In genomic region chr6:137869781-137870180, GRCh38 we compare ENCODE assay signal across 12 cellular contexts. TPM values are rescaled to one million over a fixed set of nuclear protein-coding genes. Genes with fewer than 3 reads are reported as not detected.
DNase-seq lines count a peak whose midpoint lies in the region; ATAC-seq, FAIRE-seq and TF ChIP-seq lines count a peak whose summit lies in the region.
"Had no signal": no experiment of that assay in that cellular context is flagged by ENCODE, and none has a peak within 500 bp of the region (broad histone marks: within the 10 kb centered on the region; RNA-seq: fewer than 3 reads in every experiment).

No MANE protein-coding gene starts in this region.

- TF ChIP-seq POLR2A in K562 (conservative IDR thresholded peaks at IDR 0.05) (no peak), uterus (IDR thresholded peaks at IDR 0.05) (no peak)

- 94% methylated on average over 1 of the region's 1 CpG for WGBS in right cardiac atrium
- WGBS in K562 (ENCODE audit: insufficient coverage, low coverage, missing lambda C conversion rate): 96% methylated on average over 1 of the region's 1 CpG

- no peak overlapping the region; the same call in 1 of the 2 replicates for H3K4me2 ChIP-seq in K562 (ENCODE audit: insufficient read depth, low read length)

- H3K4me1 ChIP-seq in right cardiac atrium (ENCODE audit: control insufficient read depth, insufficient read depth, low read length): peaks cover 7% of the 10 kb centered on the region
- peaks cover 26 to 55% of the 10 kb centered on the region in 2 experiments for H3K4me1 ChIP-seq in K562 (replicated peaks in 1 of 2; ENCODE audit: control insufficient read depth in 2 of 2, insufficient read depth in 2 of 2, low read length in 2 of 2)
- H3K4me1 ChIP-seq in uterus: peaks cover 7 to 8% of the 10 kb centered on the region in 2 donors

- CTCF ChIA-PET in K562 (lab: Yijun Ruan, JAX; ENCODE audit: low intra/inter-chr PET ratio): interaction anchor here (1.2 kb wide), 1 partner anchor 162 kb away, joined by 3 read pairs; no protein-coding TSS in a partner anchor

- no peak overlapping the region for H3K27ac Mint-ChIP-seq in mesothelial cell of epicardium

- TF ChIP-seq CTCF in K562 (IDR thresholded peaks at IDR 0.05 in 2 of 3, conservative IDR thresholded peaks at IDR 0.05 in 1 of 3; ENCODE audit: insufficient read depth in 2 of 3, low read depth in 1 of 3, low read length in 3 of 3): no peak
- TF ChIP-seq CTCF in mesothelial cell of epicardium (IDR thresholded peaks at IDR 0.05; ENCODE audit: unreplicated experiment): no peak
- no peak for TF ChIP-seq CTCF in uterus (IDR thresholded peaks at IDR 0.05)

- TF ChIP-seq RAD21 in K562 (CRISPR knock-in tag; conservative IDR thresholded peaks at IDR 0.05 in 1 of 2, IDR thresholded peaks at IDR 0.05 in 1 of 2): no peak

- H3K9me3 ChIP-seq in right cardiac atrium (ENCODE audit: control insufficient read depth, low read length) (no peaks in the 10 kb centered on the region), K562 (replicated peaks; ENCODE audit: control insufficient read depth, insufficient read depth, low read depth, low read length) (no peaks in the 10 kb centered on the region), uterus (no peaks in the 10 kb centered on the region)

- H3K4me3 ChIP-seq in right cardiac atrium (ENCODE audit: low read length): peak overlapping the region; percentile 16
- H3K4me3 ChIP-seq in K562: no peak overlapping the region
- peak overlapping the region in 1 of 2 donors; percentile 84 for H3K4me3 ChIP-seq in uterus

- peaks cover 31% of the 10 kb centered on the region for H3K79me2 ChIP-seq in K562 (ENCODE audit: control insufficient read depth, insufficient read depth, low read length)

- ATAC-seq in right cardiac atrium (no peak), left cardiac atrium (no peak), K562 (no peak)

- H2AFZ ChIP-seq in K562 (ENCODE audit: low read depth, low read length): no peak overlapping the region

- in situ Hi-C loops in K562 (cut with MboI): loop anchor here (5.0 kb wide), 3 partner anchors 72 to 162 kb away; no protein-coding TSS in a partner anchor

- peaks cover 36% of the 10 kb centered on the region; the same call in 2 of the 3 replicates for H3K36me3 ChIP-seq in K562 (ENCODE audit: control insufficient read depth, insufficient read depth, low read length)
- H3K36me3 ChIP-seq in uterus: no peaks in the 10 kb centered on the region

- no peak overlapping the region for H3K27ac ChIP-seq in right cardiac atrium (ENCODE audit: low read length)
- no peak overlapping the region for H3K27ac ChIP-seq in K562 (ENCODE audit: extremely low read depth, low read depth, low read length)
- peak overlapping the region; percentile 51 to 52 for H3K27ac ChIP-seq in uterus

- no peak for TF ChIP-seq EP300 in K562 (IDR thresholded peaks at IDR 0.05; ENCODE audit: low read length)

- H3K27me3 ChIP-seq in right cardiac atrium (ENCODE audit: control insufficient read depth, insufficient read depth) (no peaks in the 10 kb centered on the region), K562 (ENCODE audit: control insufficient read depth in 2 of 2, insufficient read depth in 2 of 2, low read length in 2 of 2) (no peaks in the 10 kb centered on the region), uterus (no peaks in the 10 kb centered on the region)

- H3K9ac ChIP-seq in K562 (ENCODE audit: insufficient read depth in 1 of 2, low read depth in 2 of 2, low read length in 2 of 2): no peak overlapping the region

- BruUV-seq in K562 (replicated peaks; lab: Mats Ljungman, UMichigan): no TSS peak

- no peak for FAIRE-seq in K562 (lab: Jason Lieb, UNC)

- intact Hi-C loops in right cardiac atrium (cut with DNase I): loop anchor here in 3 of 4 donors (5.0 to 10.0 kb wide), 3 partner anchors 75 to 162 kb away; no protein-coding TSS in a partner anchor
- intact Hi-C loops in left cardiac atrium (cut with DNase I): loop anchor here (5.0 to 10.0 kb wide), 3 partner anchors 75 to 162 kb away; no protein-coding TSS in a partner anchor
- intact Hi-C loops in K562 (cut with micrococcal nuclease): loop anchor here (2.0 to 5.0 kb wide), 2 partner anchors 135 to 238 kb away; partner anchors contain the start of gene PERP
- intact Hi-C loops in uterus (cut with DNase I; ENCODE audit: low total_unique reads): loop anchor here (10.0 kb wide), 2 partner anchors 65 to 165 kb away; no protein-coding TSS in a partner anchor

- DNase-seq in right cardiac atrium: no peak
- no peak for DNase-seq in left cardiac atrium
- DNase-seq in K562 (ENCODE audit: extremely low read depth in 1 of 4, low spot score in 3 of 4): no peak
- no peak for DNase-seq in mesothelial cell of epicardium (ENCODE audit: low spot score in 2 of 2, unreplicated experiment in 2 of 2)
- DNase-seq in uterus: no peak
- no peak for DNase-seq in ureter (ENCODE audit: low spot score)
- no peak for DNase-seq in foreskin melanocyte
- DNase-seq in ecto neural progenitor cell (ENCODE audit: low spot score): no peak
- DNase-seq: activated CD4-positive, alpha-beta T cell treated with anti-CD3 and anti-CD28 coated beads, Interleukin-2, amount 50 U/mL, for 4 hours; cortex of kidney; KBM-7; kidney glomerular epithelial cell had no signal

- H4K20me1 ChIP-seq in K562 (replicated peaks; ENCODE audit: control insufficient read depth, insufficient read depth, low read length): no peaks in the 10 kb centered on the region

- H3K9me1 ChIP-seq in K562 (ENCODE audit: control insufficient read depth, insufficient read depth, low read length): no peaks in the 10 kb centered on the region

- peaks cover 64% of the 10 kb centered on the region for H3K4me1 Mint-ChIP-seq in mesothelial cell of epicardium

- H3K9me3 Mint-ChIP-seq in mesothelial cell of epicardium: no peaks in the 10 kb centered on the region

- POLR2A ChIA-PET in K562 (lab: Yijun Ruan, JAX): interaction anchor here (0.6 to 6.8 kb wide), 4 partner anchors 9 to 70 kb away, joined by 3 to 61 read pairs (median 4); no protein-coding TSS in a partner anchor

- H3K27me3 Mint-ChIP-seq in mesothelial cell of epicardium (ENCODE audit: low read depth): peaks cover 21% of the 10 kb centered on the region

- peak overlapping the region; percentile 91 for H3K4me3 Mint-ChIP-seq in mesothelial cell of epicardium

- H3K36me3 Mint-ChIP-seq in mesothelial cell of epicardium: peaks cover 18% of the 10 kb centered on the region

TF ChIP-seq in K562, 482 proteins besides CTCF, POLR2A, EP300 and RAD21:
- TF ChIP-seq ATF6 (CRISPR knock-in tag; IDR thresholded peaks at IDR 0.05) (0 out of 2 replicates have a peak, but pooled peaks have one; percentile 30), KDM1A (IDR thresholded peaks at IDR 0.05) (no peak), SP1 (CRISPR knock-in tag; IDR thresholded peaks at IDR 0.05) (0 out of 2 replicates have a peak, but pooled peaks have one; percentile 16)

RNA-seq across cellular contexts. Expression of gene TNFAIP3, which starts 2.7 kb away (rescaled TPM):
- total RNA-seq in right cardiac atrium: 10 to 100 TPM in 3 of 4 donors, 1 to 10 TPM in 1; 7.6 to 11.4 (median 10.7) TPM
- polyA plus RNA-seq in right cardiac atrium: 6.0 TPM
- total RNA-seq in left cardiac atrium: 10 to 100 TPM; 10.9 to 13.6 TPM
- 14.3 and 18.6 TPM in 2 replicates for total RNA-seq in K562 (2011; cell fraction: chromatin; rRNA removed; ENCODE audit: low replicate concordance)
- 8.0 and 9.1 TPM in 2 replicates for total RNA-seq in K562 (2011; cell fraction: nucleolus; rRNA removed)
- total RNA-seq in K562 (2011; cell fraction: nucleoplasm; rRNA removed): 10.2 and 11.3 TPM in 2 replicates
- 5.9 and 6.2 TPM in 2 replicates for total RNA-seq in K562 (2014; rRNA removed)
- 6.5 and 6.9 TPM in 2 replicates for total RNA-seq in K562 (2014; rRNA removed; fragmentation: Illumina TruSeq; extraction: Trizol)
- total RNA-seq in K562 (2015; rRNA removed; fragmentation: Illumina TruSeq; extraction: Trizol): 4.6 TPM in 2 replicates
- 12.5 and 17.0 TPM in 2 replicates for total RNA-seq in K562 (2021)
- polyA plus RNA-seq in K562 (2011; rRNA removed): 6.4 and 11.8 TPM in 2 replicates
- 2.5 and 5.0 TPM in 2 replicates for polyA plus RNA-seq in K562 (2011; cell fraction: cytosol; rRNA removed)
- 21.1 and 33.6 TPM in 2 replicates for polyA plus RNA-seq in K562 (2011; cell fraction: nucleus; rRNA removed)
- polyA plus RNA-seq in K562 (2012): 5.7 and 26.6 TPM in 2 replicates
- 9.8 and 11.5 TPM in 2 replicates for polyA plus RNA-seq in K562 (2014; fragmentation: Illumina TruSeq; extraction: Trizol)
- polyA plus RNA-seq in K562 (2014; fragmentation: Nextera tagmentation; extraction: Ambion mirVana): 1 to 10 TPM in 1 of 2 experiments, under 1 TPM in 1; 0.79 to 1.3 TPM
- 9.2 and 9.5 TPM in 2 replicates for polyA plus RNA-seq in K562 (2014; rRNA removed)
- 5.4 and 11.3 TPM in 2 replicates for polyA minus RNA-seq in K562 (2011; rRNA and poly(A)+ RNA removed)
- 2.9 and 4.6 TPM in 2 replicates for polyA minus RNA-seq in K562 (2011; cell fraction: cytosol; rRNA and poly(A)+ RNA removed)
- polyA minus RNA-seq in K562 (2011; cell fraction: nucleus; rRNA and poly(A)+ RNA removed): 6.7 and 20.5 TPM in 2 replicates
- total RNA-seq in mesothelial cell of epicardium: 64.0 to 76.2 TPM (median 68.9 TPM) in 3 replicates
- 10 to 100 TPM; 14.4 to 36.2 (median 19.6) TPM for total RNA-seq in uterus
- 31.0 TPM for total RNA-seq in ureter

Comparison
In these comparisons a context has a peak if more than half of its experiments do, and no peak if none do; other contexts are left out.
1. H3K27ac ChIP-seq: peak in uterus (2 of 2); none in right cardiac atrium (single experiment) and K562 (single experiment).